ENCODE assay signal across 32 cellular contexts in genomic region chr19:50221087-50221486, GRCh38. TPM values are rescaled to one million over a fixed set of nuclear protein-coding genes. Genes with fewer than 3 reads are reported as not detected.
"Had no signal": no experiment of that assay in that cellular context is flagged by ENCODE, and none has a peak within 500 bp of the region (broad histone marks: within the 10 kb centered on the region; RNA-seq: fewer than 3 reads in every experiment).

No MANE protein-coding gene starts in this region.

- H3K4me1 ChIP-seq: colonic mucosa, gastrocnemius medialis, left lung, lower lobe of right lung had no signal

- DNase-seq: colonic mucosa; cortex of kidney; effector CD8-positive, alpha-beta T cell; effector memory CD8-positive, alpha-beta T cell; endodermal cell; erythroblast; esophagus squamous epithelium; foreskin fibroblast; foreskin melanocyte; gastrocnemius medialis; glutamatergic neuron; head of caudate nucleus; heart right ventricle; hippocampal formation; left cardiac atrium; left lung; left ventricle myocardium superior; lower lobe of right lung; mesendoderm; midbrain had no signal

- FAIRE-seq: endometrium, islet of Langerhans, keratinocyte had no signal

- H3K9me3 ChIP-seq: colonic mucosa, gastrocnemius medialis, lower lobe of right lung had no signal

- ATAC-seq: effector memory CD8-positive, alpha-beta T cell; esophagus mucosa; gastrocnemius medialis; heart right ventricle; left cardiac atrium; left lung; left ventricle myocardium superior; lower lobe of right lung had no signal

- H3K36me3 ChIP-seq: colonic mucosa had no signal

- H3K4me3 ChIP-seq: colonic mucosa, esophagus squamous epithelium, gastrocnemius medialis, heart right ventricle, left lung, lower lobe of right lung had no signal

- H3K27me3 ChIP-seq: colonic mucosa, gastrocnemius medialis, heart right ventricle, left lung had no signal

- H3K27ac ChIP-seq: colonic mucosa, epithelial cell of prostate, esophagus squamous epithelium, gastrocnemius medialis, heart right ventricle, left lung, lower lobe of right lung had no signal

RNA-seq across cellular contexts. Expression of gene MYH14, which starts 17.7 kb away (rescaled TPM):
- total RNA-seq: mononuclear cell had no signal

RNA-seq across cellular contexts. Expression of gene IZUMO2, which starts 58.0 kb away (rescaled TPM):
- total RNA-seq: dermis microvascular lymphatic vessel endothelial cell, endodermal cell, esophagus mucosa, esophagus squamous epithelium, gastrocnemius medialis, glomerular endothelial cell, heart right ventricle, kidney epithelial cell, left cardiac atrium, left lung, left ventricle myocardium superior, lower leg skin, lower lobe of right lung, lung microvascular endothelial cell, mononuclear cell, mucosa of gallbladder had no signal
- polyA plus RNA-seq: heart right ventricle, keratinocyte had no signal
